ENCODE assay signal across 8 cellular contexts in the genomic region with DNA sequence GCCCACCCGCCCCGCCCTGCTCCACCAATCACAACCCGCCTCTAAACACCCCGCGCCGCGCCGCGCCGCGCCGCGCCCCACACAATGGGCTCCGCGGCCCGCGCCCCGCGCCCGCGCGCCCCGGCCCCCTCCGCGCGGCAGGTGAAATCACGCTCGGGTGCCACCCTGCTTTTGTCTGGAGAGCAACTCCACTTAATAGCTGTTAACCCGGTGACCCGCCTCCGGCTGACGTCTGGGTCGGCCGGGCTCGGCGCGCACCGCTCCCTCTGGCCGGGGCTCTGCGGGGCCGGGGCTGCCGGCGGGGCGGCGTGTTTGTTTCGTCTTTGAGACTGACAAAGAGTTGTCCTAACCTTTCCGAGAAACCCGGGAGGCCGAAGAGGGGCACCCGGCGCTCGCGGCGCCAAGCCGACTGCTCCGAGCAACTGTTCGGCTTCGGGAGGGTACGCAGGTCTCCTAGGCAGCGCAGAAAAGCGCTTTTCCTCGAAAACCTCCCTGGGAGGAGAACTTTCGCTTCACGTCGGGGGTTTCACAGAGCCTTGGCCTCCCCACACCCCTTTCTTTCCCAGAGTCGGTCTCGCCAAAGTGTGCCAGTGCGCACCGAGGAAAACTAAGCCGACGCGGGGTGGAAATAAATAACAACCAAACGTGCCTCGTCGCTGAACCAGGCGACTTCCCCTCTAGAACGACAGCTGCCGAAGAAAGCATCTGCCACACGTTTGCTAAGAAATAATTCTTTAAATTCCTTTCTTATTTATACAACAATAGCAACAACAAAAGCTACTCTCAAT.
A peak's percentile ranks its signal among the peaks of the same experiment; 100 is the strongest.
DNase-seq lines count a peak whose midpoint lies in the region; ATAC-seq and TF ChIP-seq lines count a peak whose summit lies in the region.

No MANE protein-coding gene starts in this region.

- H3K27ac Mint-ChIP-seq in progenitor cell of endocrine pancreas, result peak overlapping the region; percentile 97

- no peak for TF ChIP-seq CTCF in GM10266 (IDR thresholded peaks at IDR 0.05; ENCODE audit: control insufficient read depth, insufficient read depth, low read depth, missing control alignments)
- TF ChIP-seq CTCF in left ventricle myocardium inferior (IDR thresholded peaks at IDR 0.05; ENCODE audit: borderline replicate concordance), result no peak
- TF ChIP-seq CTCF in progenitor cell of endocrine pancreas (IDR thresholded peaks at IDR 0.05; ENCODE audit: unreplicated experiment), result no peak

- H3K27me3 ChIP-seq in adipocyte (replicated peaks; ENCODE audit: control insufficient read depth, insufficient read depth, low read length) (no peaks in the 10 kb centered on the region), left ventricle myocardium inferior (ENCODE audit: low read depth) (no peaks in the 10 kb centered on the region)

- DNase-seq in GM10266 (ENCODE audit: extremely low spot score) (peak; percentile 37), SK-N-MC (ENCODE audit: low read depth, low spot score) (no peak), adipocyte (ENCODE audit: low read depth) (peak; percentile 69), left ventricle myocardium inferior (peak; percentile 60), progenitor cell of endocrine pancreas (ENCODE audit: low spot score, unreplicated experiment) (peak; percentile 38), HuH-7.5 (ENCODE audit: low spot score) (no peak), pons (ENCODE audit: low spot score) (no peak)

- H3K27ac ChIP-seq in SK-N-MC, result no peak overlapping the region
- H3K27ac ChIP-seq in left ventricle myocardium inferior (replicated peaks), result peak overlapping the region; percentile 96

- peaks cover 51% of the 10 kb centered on the region for H3K4me1 Mint-ChIP-seq in progenitor cell of endocrine pancreas (ENCODE audit: low read depth)

- ATAC-seq in HG03378 (IDR thresholded peaks at IDR 0.05; ENCODE audit: unreplicated experiment), result peak; percentile 10

- peak overlapping the region; percentile 79 for H3K4me3 ChIP-seq in SK-N-MC
- peak overlapping the region; percentile 84 for H3K4me3 ChIP-seq in adipocyte (ENCODE audit: low read length)
- H3K4me3 ChIP-seq in left ventricle myocardium inferior, result peak overlapping the region; percentile 77

- H3K4me1 ChIP-seq in adipocyte (ENCODE audit: control insufficient read depth, insufficient read depth, low read length) (peaks cover 45% of the 10 kb centered on the region), left ventricle myocardium inferior (peaks cover 85% of the 10 kb centered on the region)

- H3K36me3 Mint-ChIP-seq in progenitor cell of endocrine pancreas (ENCODE audit: insufficient read depth), result no peaks in the 10 kb centered on the region

- H3K9me3 Mint-ChIP-seq in progenitor cell of endocrine pancreas (ENCODE audit: low read depth), result no peaks in the 10 kb centered on the region

- intact Hi-C loops in left ventricle myocardium inferior (cut with micrococcal nuclease), result loop anchor here (5.0 to 10.0 kb wide), 2 partner anchors 58 to 60 kb away; no protein-coding TSS in a partner anchor

- H3K27me3 Mint-ChIP-seq in progenitor cell of endocrine pancreas, result no peaks in the 10 kb centered on the region

- H3K36me3 ChIP-seq in SK-N-MC (ENCODE audit: insufficient read depth, low read length) (no peaks in the 10 kb centered on the region), adipocyte (ENCODE audit: control insufficient read depth, insufficient read depth, low read length, severe bottlenecking) (no peaks in the 10 kb centered on the region), left ventricle myocardium inferior (no peaks in the 10 kb centered on the region)

- H3K9ac ChIP-seq in SK-N-MC (ENCODE audit: insufficient read length), result peak overlapping the region; percentile 66
- H3K9ac ChIP-seq in adipocyte (ENCODE audit: low read length), result peak overlapping the region; percentile 85

- H3K4me3 Mint-ChIP-seq in progenitor cell of endocrine pancreas (ENCODE audit: low read depth), result peak overlapping the region; percentile 80

- H3K9me3 ChIP-seq in SK-N-MC (ENCODE audit: low read depth, low read length) (no peaks in the 10 kb centered on the region), adipocyte (ENCODE audit: control insufficient read depth, low read length) (no peaks in the 10 kb centered on the region), left ventricle myocardium inferior (replicated peaks) (no peaks in the 10 kb centered on the region)

Comparison
In these comparisons a context has a peak if more than half of its experiments do, and no peak if none do; other contexts are left out.
1. DNase-seq: peak in GM10266 (single experiment), adipocyte (single experiment), left ventricle myocardium inferior (single experiment) and progenitor cell of endocrine pancreas (single experiment); none in SK-N-MC (single experiment), HuH-7.5 (single experiment) and pons (single experiment).
2. Peak in every context shown above with its lines, with median percentiles within 50 percentile points of each other: H3K4me3 ChIP-seq.